8 cellular contexts compared by ENCODE assay signal in genomic region chr2:171159326-171160118, GRCh38. TPM values are rescaled to one million over a fixed set of nuclear protein-coding genes. Genes with fewer than 3 reads are reported as not detected.
DNase-seq lines count a peak whose midpoint lies in the region; ATAC-seq and TF ChIP-seq lines count a peak whose summit lies in the region.

No MANE protein-coding gene starts in this region.

- intact Hi-C loops in testis (cut with DNase I; ENCODE audit: low total_unique reads) = loop anchor here (10.0 kb wide), 1 partner anchor 185 kb away; no protein-coding TSS in a partner anchor

- 0 to 1% methylated on average over 30 to 32 of the region's 38 CpGs for WGBS in testis, 2 donors

- H3K27ac ChIP-seq in SJCRH30 = peak overlapping the region; percentile 93
- H3K27ac ChIP-seq in testis = peak overlapping the region; percentile 95 to 99

- no peak for TF ChIP-seq POLR2A in testis (IDR thresholded peaks at IDR 0.05)

- H3K4me1 ChIP-seq in SJCRH30 (peaks cover 2% of the 10 kb centered on the region; the same call in 1 of the 2 replicates), testis (peaks cover 21% of the 10 kb centered on the region)

- H3K27me3 ChIP-seq in SJCRH30 (no peaks in the 10 kb centered on the region), testis (no peaks in the 10 kb centered on the region)

- H3K4me3 ChIP-seq in SJCRH30 = peak overlapping the region; percentile 99
- peak overlapping the region; percentile 78 to 92 for H3K4me3 ChIP-seq in testis

- H3K9me3 ChIP-seq in SJCRH30 (replicated peaks) (no peaks in the 10 kb centered on the region), testis (no peaks in the 10 kb centered on the region)

- DNase-seq in Ammon's horn (ENCODE audit: low spot score) (peak; percentile 76), HUDEP-2 (lab: John Stamatoyannopoulos, UW; ENCODE audit: unreplicated experiment in 76 of 76) (peak in 45 of 76 experiments; percentile 5 to 61 (median 31)), SJCRH30 (peak; percentile 63 to 68), glomerular visceral epithelial cell (ENCODE audit: extremely low spot score) (peak; percentile 61), occipital lobe (lab: John Stamatoyannopoulos, UW) (peak; percentile 31), testis (peak; percentile 73)
- peak; percentile 57 for DNase-seq in activated naive CD4-positive, alpha-beta T cell treated with anti-CD3 and anti-CD28 coated beads, Interleukin-2, amount 50 U/mL, for 16 hours

- H3K36me3 ChIP-seq in SJCRH30 (no peaks in the 10 kb centered on the region), testis (ENCODE audit: low read depth, missing control alignments) (no peaks in the 10 kb centered on the region)

- TF ChIP-seq CTCF in testis (IDR thresholded peaks at IDR 0.05) = peak; percentile 46 to 53 (median 50)

- ATAC-seq in GM18907 (IDR thresholded peaks at IDR 0.05; ENCODE audit: unreplicated experiment) = peak; percentile 10

RNA-seq across cellular contexts. Expression of gene TLK1, which starts 1.2 kb away (rescaled TPM):
- 16.6 and 18.4 TPM in 2 replicates for total RNA-seq in SJCRH30 (2014; rRNA removed; shearing (Covaris generic))
- total RNA-seq in occipital lobe = 30.1 TPM
- 100 to 1,000 TPM; 110 to 112 TPM for total RNA-seq in testis
- 36.8 TPM for polyA plus RNA-seq in testis (ENCODE audit: insufficient read depth, low read depth, low replicate concordance)

Comparison
In these comparisons a context has a peak if more than half of its experiments do, and no peak if none do; other contexts are left out.
1. Peak in every context shown above with its lines: DNase-seq, ATAC-seq, H3K4me3 ChIP-seq and H3K27ac ChIP-seq.